In the genomic region with DNA sequence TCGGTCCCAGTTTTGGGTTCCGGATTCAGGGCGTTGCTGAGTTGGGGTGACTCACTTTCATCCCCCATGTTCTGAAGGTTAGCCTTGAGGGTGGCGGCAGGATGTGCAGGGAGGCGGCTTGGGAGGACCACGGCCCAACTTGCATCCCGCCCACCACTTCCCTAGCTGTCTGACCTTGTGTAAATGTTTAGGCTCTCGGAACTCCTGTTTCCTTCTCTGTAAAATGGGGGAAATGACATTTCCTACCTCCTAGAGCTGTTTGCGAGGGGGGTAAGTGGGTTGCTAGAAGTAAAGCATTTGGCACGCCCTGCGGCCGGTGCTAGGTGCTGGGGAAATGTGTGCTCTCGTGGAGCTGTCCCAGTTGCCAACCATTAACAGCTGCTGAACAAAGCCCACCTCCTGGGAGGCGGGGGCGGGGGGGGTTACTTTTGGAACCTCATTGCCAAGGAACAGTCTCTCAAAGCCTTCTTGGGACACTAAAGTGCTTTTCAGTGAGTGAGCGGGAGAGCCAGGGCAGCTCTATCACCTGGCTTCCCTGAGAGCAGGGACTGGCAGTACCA, we compare ENCODE assay signal across 12 cellular contexts. TPM values are rescaled to one million over a fixed set of nuclear protein-coding genes. Genes with fewer than 3 reads are reported as not detected.
DNase-seq lines count a peak whose midpoint lies in the region; ATAC-seq and TF ChIP-seq lines count a peak whose summit lies in the region.
"Had no signal": no experiment of that assay in that cellular context is flagged by ENCODE, and none has a peak within 500 bp of the region (broad histone marks: within the 10 kb centered on the region; RNA-seq: fewer than 3 reads in every experiment).

No MANE protein-coding gene starts in this region.

- H3K4me3 Mint-ChIP-seq in activated naive CD4-positive, alpha-beta T cell treated with anti-CD3 and anti-CD28 coated beads for 36 hours = no peak overlapping the region
- H3K4me3 Mint-ChIP-seq: IgD-negative memory B cell had no signal

- no peaks in the 10 kb centered on the region for H3K27me3 ChIP-seq in heart right ventricle
- H3K27me3 ChIP-seq in dorsolateral prefrontal cortex = no peaks in the 10 kb centered on the region
- no peaks in the 10 kb centered on the region for H3K27me3 ChIP-seq in mucosa of stomach (ENCODE audit: control insufficient read depth, insufficient read depth, low read length)
- H3K27me3 ChIP-seq in vagina = no peaks in the 10 kb centered on the region
- no peaks in the 10 kb centered on the region for H3K27me3 ChIP-seq in H7 (ENCODE audit: control insufficient read depth, insufficient read depth, low read length)

- no peaks in the 10 kb centered on the region for H3K9me3 ChIP-seq in heart right ventricle
- no peaks in the 10 kb centered on the region for H3K9me3 ChIP-seq in mucosa of stomach (ENCODE audit: control insufficient read depth, low read length)
- H3K9me3 ChIP-seq in vagina = no peaks in the 10 kb centered on the region

- whole genome bisulfite sequencing in heart right ventricle, 2 donors = 54 to 63% methylated on average over 16 of the region's 16 CpGs

- no peak for TF ChIP-seq CTCF in heart right ventricle (IDR thresholded peaks at IDR 0.05)
- TF ChIP-seq CTCF in dorsolateral prefrontal cortex (IDR thresholded peaks at IDR 0.05 in 54 of 56, conservative IDR thresholded peaks at IDR 0.05 in 2 of 56; ENCODE audit: low read depth in 1 of 56, partially characterized antibody in 56 of 56) = no peak
- TF ChIP-seq CTCF in vagina (IDR thresholded peaks at IDR 0.05) = no peak
- TF ChIP-seq CTCF in GM20000 (IDR thresholded peaks at IDR 0.05; ENCODE audit: extremely low read depth, missing control alignments) = no peak

- no peaks in the 10 kb centered on the region for H3K9me3 Mint-ChIP-seq in activated naive CD4-positive, alpha-beta T cell treated with anti-CD3 and anti-CD28 coated beads for 36 hours
- H3K9me3 Mint-ChIP-seq: IgD-negative memory B cell had no signal

- intact Hi-C loops in heart right ventricle (cut with DNase I) = no loop called here
- intact Hi-C loops in Right ventricle myocardium inferior (cut with DNase I) = no loop called here
- intact Hi-C loops in dorsolateral prefrontal cortex (cut with DNase I) = loop anchor here in 1 of 2 donors (10.0 kb wide), 1 partner anchor 155 kb away; no protein-coding TSS in a partner anchor
- intact Hi-C loops in vagina (cut with DNase I) = no loop called here
- intact Hi-C loops in activated naive CD4-positive, alpha-beta T cell treated with anti-CD3 and anti-CD28 coated beads for 36 hours (cut with micrococcal nuclease) = no loop called here

- ATAC-seq in heart right ventricle = peak in 6 of 8 donors; percentile 6 to 63 (median 32)
- ATAC-seq in Right ventricle myocardium inferior = no peak

- H3K27ac ChIP-seq in heart right ventricle (peak overlapping the region; percentile 70 to 97 (median 91)), dorsolateral prefrontal cortex (peak overlapping the region in 50 of 59 donors; percentile 15 to 94 (median 86)), vagina (peak overlapping the region; percentile 91)

- H3K4me1 ChIP-seq in heart right ventricle = peaks cover 31 to 83% (median 64%) of the 10 kb centered on the region in 9 donors
- peaks cover 71% of the 10 kb centered on the region for H3K4me1 ChIP-seq in mucosa of stomach (ENCODE audit: control insufficient read depth, insufficient read depth, low read length)
- peaks cover 87% of the 10 kb centered on the region for H3K4me1 ChIP-seq in vagina

- no peak overlapping the region for H3K27ac Mint-ChIP-seq in activated naive CD4-positive, alpha-beta T cell treated with anti-CD3 and anti-CD28 coated beads for 36 hours
- H3K27ac Mint-ChIP-seq: IgD-negative memory B cell had no signal

- H3K4me3 ChIP-seq in heart right ventricle (peak overlapping the region in 9 of 10 donors; percentile 37 to 61 (median 54)), dorsolateral prefrontal cortex (peak overlapping the region in 48 of 59 donors; percentile 9 to 69 (median 56)), mucosa of stomach (ENCODE audit: low read length) (peak overlapping the region; percentile 48), vagina (peak overlapping the region; percentile 40 to 48), H7 (ENCODE audit: insufficient read depth, low read depth, low read length) (no peak overlapping the region)

- H3K36me3 Mint-ChIP-seq in activated naive CD4-positive, alpha-beta T cell treated with anti-CD3 and anti-CD28 coated beads for 36 hours (ENCODE audit: low read depth) = peaks cover 20% of the 10 kb centered on the region
- H3K36me3 Mint-ChIP-seq: IgD-negative memory B cell had no signal

- peaks cover 0 to 49% (median 29%) of the 10 kb centered on the region in 9 donors for H3K36me3 ChIP-seq in heart right ventricle
- H3K36me3 ChIP-seq in mucosa of stomach (ENCODE audit: control insufficient read depth, insufficient read depth, low read length) = peaks cover 11% of the 10 kb centered on the region
- peaks cover 0 to 30% of the 10 kb centered on the region in 2 donors for H3K36me3 ChIP-seq in vagina
- H3K36me3 ChIP-seq in H7 (replicated peaks; ENCODE audit: control insufficient read depth, insufficient read depth, low read length) = peaks cover 23% of the 10 kb centered on the region

- peak overlapping the region; percentile 80 for H3K9ac ChIP-seq in mucosa of stomach (ENCODE audit: low read length)

- CTCF ChIA-PET in activated naive CD4-positive, alpha-beta T cell treated with anti-CD3 and anti-CD28 coated beads for 36 hours (lab: Charles Lee) = interaction anchor here (1.1 to 1.5 kb wide), 4 partner anchors 14 to 27 kb away, joined by 3 to 5 read pairs (median 4); no protein-coding TSS in a partner anchor

- no peak for TF ChIP-seq POLR2A in vagina (IDR thresholded peaks at IDR 0.05)

- DNase-seq in heart right ventricle (peak in 1 of 2 donors; percentile 65), Right ventricle myocardium inferior (ENCODE audit: missing footprints) (no peak), dorsolateral prefrontal cortex (no peak), vagina (ENCODE audit: extremely low spot score in 2 of 2) (no peak), H7 (no peak), GM20000 (ENCODE audit: low spot score) (no peak)
- no peak for DNase-seq in activated naive CD4-positive, alpha-beta T cell treated with anti-CD3 and anti-CD28 coated beads for 36 hours
- DNase-seq: effector CD8-positive, alpha-beta T cell; stimulated activated CD4-positive, alpha-beta T cell treated with anti-CD3 and anti-CD28 coated beads, Interleukin-4, amount 100 ng/mL, for 24 hours had no signal

- H3K27me3 Mint-ChIP-seq in activated naive CD4-positive, alpha-beta T cell treated with anti-CD3 and anti-CD28 coated beads for 36 hours (ENCODE audit: low read depth) = no peaks in the 10 kb centered on the region
- H3K27me3 Mint-ChIP-seq: IgD-negative memory B cell had no signal

- H3K4me1 Mint-ChIP-seq in activated naive CD4-positive, alpha-beta T cell treated with anti-CD3 and anti-CD28 coated beads for 36 hours (ENCODE audit: low read depth) = peaks cover 64% of the 10 kb centered on the region

RNA-seq across cellular contexts. Expression of gene PTGES2, which starts 27.5 kb away (rescaled TPM):
- total RNA-seq in heart right ventricle (100 to 1,000 TPM; 117 to 166 (median 148) TPM), Right ventricle myocardium inferior (158 TPM), dorsolateral prefrontal cortex (100 to 1,000 TPM in 43 of 120 experiments, 10 to 100 TPM in 77; 59.1 to 132 (median 93.5) TPM), vagina (101 TPM)
- polyA plus RNA-seq in heart right ventricle = 100 to 1,000 TPM; 132 to 147 TPM
- total RNA-seq in H7 (2014; rRNA removed; shearing (Covaris generic)) = 143 and 197 TPM in 2 replicates
- 10 to 100 TPM; 47.6 to 48.4 TPM for total RNA-seq in activated naive CD4-positive, alpha-beta T cell treated with anti-CD3 and anti-CD28 coated beads for 36 hours

RNA-seq across cellular contexts. Expression of gene SLC25A25, which starts 32.0 kb away (rescaled TPM):
- total RNA-seq in heart right ventricle (10 to 100 TPM in 3 of 10 donors, 1 to 10 TPM in 7; 3.6 to 20.7 (median 7.5) TPM), Right ventricle myocardium inferior (5.9 TPM), dorsolateral prefrontal cortex (10 to 100 TPM; 17.8 to 66.6 (median 35.3) TPM), vagina (44.4 TPM)
- 1 to 10 TPM; 2.3 to 4.8 TPM for polyA plus RNA-seq in heart right ventricle
- 23.1 and 23.7 TPM in 2 replicates for total RNA-seq in H7 (2014; rRNA removed; shearing (Covaris generic))
- total RNA-seq in activated naive CD4-positive, alpha-beta T cell treated with anti-CD3 and anti-CD28 coated beads for 36 hours = 10 to 100 TPM; 12.0 to 12.7 TPM

RNA-seq across cellular contexts. Expression of gene NAIF1, which starts 32.9 kb away (rescaled TPM):
- total RNA-seq in heart right ventricle (1 to 10 TPM; 3.2 to 7.0 (median 5.5) TPM), Right ventricle myocardium inferior (5.1 TPM), dorsolateral prefrontal cortex (10 to 100 TPM in 17 of 120 experiments, 1 to 10 TPM in 103; 3.4 to 14.7 (median 7.2) TPM), vagina (13.3 TPM)
- polyA plus RNA-seq in heart right ventricle = 1 to 10 TPM; 4.4 to 7.2 TPM
- total RNA-seq in H7 (2014; rRNA removed; shearing (Covaris generic)) = 10.3 and 12.3 TPM in 2 replicates
- total RNA-seq in activated naive CD4-positive, alpha-beta T cell treated with anti-CD3 and anti-CD28 coated beads for 36 hours = 10 to 100 TPM; 12.3 to 12.8 TPM

RNA-seq across cellular contexts. Expression of gene LCN2, which starts 49.2 kb away (rescaled TPM):
- total RNA-seq in heart right ventricle (1 to 10 TPM in 1 of 10 donors, under 1 TPM in 4, not detected in 5; 0.34 to 2.7 (median 0.45) TPM), Right ventricle myocardium inferior (not detected), dorsolateral prefrontal cortex (10 to 100 TPM in 1 of 120 experiments, 1 to 10 TPM in 18, under 1 TPM in 4, not detected in 97; 0.59 to 10.1 (median 1.4) TPM), vagina (136 TPM)
- 1 to 10 TPM in 1 of 2 donors, under 1 TPM in 1; 0.62 to 1.5 TPM for polyA plus RNA-seq in heart right ventricle
- total RNA-seq in H7 (2014; rRNA removed; shearing (Covaris generic)) = 1.4 TPM in 1 of 2 replicates, not detected in the other
- total RNA-seq in activated naive CD4-positive, alpha-beta T cell treated with anti-CD3 and anti-CD28 coated beads for 36 hours = not detected
- total RNA-seq: T-helper 1 cell treated with Interleukin-12 subunit alpha and Interleukin-12 subunit beta and Interleukin-4 antibody, amounts not matched to agents 30 ng/mL and 1 ng/mL, for 36 hours had no signal
